Comparison of ENCODE assay signal across 8 cellular contexts in the genomic region with DNA sequence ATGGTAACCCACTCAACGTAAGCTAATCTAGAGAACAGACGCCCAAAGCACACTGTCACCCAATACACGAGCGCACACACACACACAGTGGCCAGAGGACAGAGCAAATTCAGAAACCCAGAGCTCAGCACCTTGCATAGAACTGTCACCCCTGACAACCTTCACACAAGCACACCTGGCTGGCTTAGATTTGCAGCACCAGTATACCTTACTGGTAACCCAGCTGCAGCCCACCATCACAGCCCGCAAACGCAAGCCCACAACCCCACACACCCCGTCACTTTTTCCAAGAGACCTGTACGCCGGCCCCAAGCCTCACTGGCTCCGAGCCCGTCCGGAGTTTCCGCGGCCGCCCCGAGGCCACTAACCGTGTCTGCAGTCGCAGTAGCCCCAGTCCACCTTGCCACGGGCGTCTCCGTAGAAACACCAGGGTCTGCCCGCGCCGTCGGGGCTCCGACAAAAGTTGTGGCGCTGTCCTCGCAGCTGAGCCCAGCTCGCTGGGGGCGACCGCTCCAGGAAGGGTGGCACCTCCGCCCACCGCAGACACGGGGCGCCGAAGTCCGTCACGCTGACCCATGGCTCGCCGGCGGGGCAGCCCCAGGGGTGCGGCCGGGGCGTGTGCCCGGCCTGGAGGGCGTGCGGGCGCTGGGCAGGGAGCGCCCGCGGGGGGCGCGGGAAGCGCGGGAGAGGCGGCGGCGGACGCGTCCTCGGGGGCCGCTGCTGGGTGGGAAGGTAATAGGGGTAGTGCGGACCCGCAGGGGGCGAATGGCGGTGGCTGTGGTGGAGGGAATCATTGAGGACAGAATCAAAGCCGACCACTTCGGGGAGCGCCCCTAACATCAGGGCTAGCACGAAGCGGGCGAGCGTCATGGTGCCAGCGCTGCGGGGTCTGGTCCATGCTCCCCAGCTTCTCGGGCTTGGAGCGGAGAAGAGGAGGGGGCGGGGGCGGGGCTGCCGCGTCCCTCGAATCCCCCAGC. TPM values are rescaled to one million over a fixed set of nuclear protein-coding genes. Genes with fewer than 3 reads are reported as not detected.
DNase-seq lines count a peak whose midpoint lies in the region; ATAC-seq and TF ChIP-seq lines count a peak whose summit lies in the region.

No MANE protein-coding gene starts in this region.

- no CpG with 5 or more reads among the region's 82 CpGs for WGBS in neuronal stem cell (ENCODE audit: extremely low coverage in 2 of 2, insufficient read length in 2 of 2, insufficient replicate concordance in 1 of 2), 2 donors

- no peaks in the 10 kb centered on the region for H3K27me3 ChIP-seq in HL-60 (ENCODE audit: insufficient read depth, poor library complexity, severe bottlenecking)
- H3K27me3 ChIP-seq in neuronal stem cell (ENCODE audit: control insufficient read depth in 3 of 3, insufficient read depth in 3 of 3, low read depth in 1 of 3, low read length in 3 of 3): peaks cover 9 to 65% (median 19%) of the 10 kb centered on the region in 3 experiments

- no peak overlapping the region for H2BK15ac ChIP-seq in neuronal stem cell (ENCODE audit: low read length)

- H3K27me3 Mint-ChIP-seq in activated B cell treated with CpG ODN at 0.5 μM for 24 hours: peaks cover 57% of the 10 kb centered on the region

- no peak for TF ChIP-seq CTCF in HL-60 (IDR thresholded peaks at IDR 0.05; ENCODE audit: insufficient read depth, low read length)
- no peak for TF ChIP-seq CTCF in activated B cell treated with CpG ODN at 0.5 μM for 24 hours (IDR thresholded peaks at IDR 0.05)

- H3K36me3 ChIP-seq in neuronal stem cell (replicated peaks in 1 of 2; ENCODE audit: control insufficient read depth in 2 of 2, insufficient read depth in 2 of 2, low read length in 2 of 2): no peaks in the 10 kb centered on the region

- H3K18ac ChIP-seq in neuronal stem cell (ENCODE audit: low read length): peak overlapping the region; percentile 89

- peak overlapping the region; percentile 42 for H3K4me3 ChIP-seq in HL-60 (replicated peaks; ENCODE audit: insufficient read depth, low read length)
- peak overlapping the region; percentile 45 to 82 for H3K4me3 ChIP-seq in neuronal stem cell (ENCODE audit: low read length in 2 of 2)

- H3K4me3 Mint-ChIP-seq in activated B cell treated with CpG ODN at 0.5 μM for 24 hours: peak overlapping the region; percentile 66

- H3K4me1 ChIP-seq in neuronal stem cell (ENCODE audit: control insufficient read depth in 2 of 2, insufficient read depth in 1 of 2, low read depth in 1 of 2, low read length in 2 of 2): peaks cover 2% of the 10 kb centered on the region in 2 donors

- H2AK5ac ChIP-seq in neuronal stem cell (ENCODE audit: low read depth, low read length): peak overlapping the region; percentile 71

- POLR2A ChIA-PET in activated B cell treated with CpG ODN at 0.5 μM for 24 hours (lab: Charles Lee): no interaction called here

- no peaks in the 10 kb centered on the region for H3K36me3 Mint-ChIP-seq in activated B cell treated with CpG ODN at 0.5 μM for 24 hours (ENCODE audit: low read depth)

- no peak overlapping the region for H4K91ac ChIP-seq in neuronal stem cell (ENCODE audit: low read depth, low read length, poor library complexity)

- ATAC-seq in GM21423 (IDR thresholded peaks at IDR 0.05; ENCODE audit: unreplicated experiment) (peak; percentile 12), activated B cell treated with CpG ODN at 0.5 μM for 24 hours (ENCODE audit: low read depth) (peak; percentile 13)

- peaks cover 12% of the 10 kb centered on the region for H3K4me1 Mint-ChIP-seq in activated B cell treated with CpG ODN at 0.5 μM for 24 hours

- H2BK120ac ChIP-seq in neuronal stem cell (ENCODE audit: low read depth, low read length): peak overlapping the region; percentile 69

- intact Hi-C loops in activated B cell treated with CpG ODN at 0.5 μM for 24 hours (cut with micrococcal nuclease): no loop called here

- H3K23ac ChIP-seq in neuronal stem cell (ENCODE audit: low read depth, low read length, poor library complexity): peak overlapping the region; percentile 53

- H3K9me3 Mint-ChIP-seq in activated B cell treated with CpG ODN at 0.5 μM for 24 hours: no peaks in the 10 kb centered on the region

- H3K79me1 ChIP-seq in neuronal stem cell (ENCODE audit: low read depth, low read length): no peaks in the 10 kb centered on the region

- no peak overlapping the region for H2BK12ac ChIP-seq in neuronal stem cell (ENCODE audit: low read length)

- no peak overlapping the region for H3K4ac ChIP-seq in neuronal stem cell (ENCODE audit: low read length)

- H4K8ac ChIP-seq in neuronal stem cell (ENCODE audit: low read depth, low read length): peak overlapping the region; percentile 54

- peak overlapping the region; percentile 66 for H3K9ac ChIP-seq in neuronal stem cell (ENCODE audit: low read depth, low read length, poor library complexity)

- no peak overlapping the region for H3K14ac ChIP-seq in neuronal stem cell (ENCODE audit: low read length)

- no peaks in the 10 kb centered on the region for H3K9me3 ChIP-seq in neuronal stem cell (replicated peaks in 1 of 2; ENCODE audit: control insufficient read depth in 2 of 2, insufficient read depth in 1 of 2, low read depth in 1 of 2, low read length in 2 of 2)

- no peak overlapping the region for H2BK5ac ChIP-seq in neuronal stem cell (ENCODE audit: low read length)

- no peak overlapping the region for H3K27ac Mint-ChIP-seq in activated B cell treated with CpG ODN at 0.5 μM for 24 hours

- H3K27ac ChIP-seq in HL-60 (replicated peaks) (no peak overlapping the region), neuronal stem cell (replicated peaks; ENCODE audit: low read length) (no peak overlapping the region)

- H2AFZ ChIP-seq in neuronal stem cell (ENCODE audit: low read length): peak overlapping the region; percentile 96

- CTCF ChIA-PET in activated B cell treated with CpG ODN at 0.5 μM for 24 hours (lab: Charles Lee): interaction anchor here (1.1 to 1.2 kb wide), 3 partner anchors 12 to 68 kb away, joined by 3 to 4 read pairs (median 3); no protein-coding TSS in a partner anchor

- DNase-seq in ELF-1 (ENCODE audit: low read depth, low spot score): peak; percentile 57
- no peak for DNase-seq in HL-60 (ENCODE audit: low read depth in 1 of 2, low spot score in 1 of 2)
- DNase-seq in activated B cell treated with CpG ODN at 0.5 μM for 24 hours: peak; percentile 17
- DNase-seq in fibroblast of peridontal ligament (ENCODE audit: extremely low read depth): peak; percentile 65
- peak; percentile 35 for DNase-seq in neuronal stem cell (ENCODE audit: low spot score)
- DNase-seq in SIG-M5 (lab: John Stamatoyannopoulos, UW): no peak
- DNase-seq in NCI-H1436 (lab: John Stamatoyannopoulos, UW): no peak

- H3K4me2 ChIP-seq in neuronal stem cell (ENCODE audit: insufficient read depth, low read length, poor library complexity, severe bottlenecking): peak overlapping the region; percentile 74

RNA-seq across cellular contexts. Expression of a gene that starts 0.7 kb away (rescaled TPM):
- total RNA-seq in activated B cell treated with CpG ODN at 0.5 μM for 24 hours: not detected in 2 replicates
- 0.74 TPM for polyA plus RNA-seq in neuronal stem cell (2013, experiment 1 of 2)
- 0.75 TPM for polyA plus RNA-seq in neuronal stem cell (2013, experiment 2 of 2)

Comparison
In these comparisons a context has a peak if more than half of its experiments do, and no peak if none do; other contexts are left out.
1. DNase-seq: peak in ELF-1 (single experiment), activated B cell treated with CpG ODN at 0.5 μM for 24 hours (single experiment), fibroblast of peridontal ligament (single experiment) and neuronal stem cell (single experiment); none in HL-60 (0 of 2), SIG-M5 (single experiment) and NCI-H1436 (single experiment).